ENCODE assay signal across 11 cellular contexts in the genomic region with DNA sequence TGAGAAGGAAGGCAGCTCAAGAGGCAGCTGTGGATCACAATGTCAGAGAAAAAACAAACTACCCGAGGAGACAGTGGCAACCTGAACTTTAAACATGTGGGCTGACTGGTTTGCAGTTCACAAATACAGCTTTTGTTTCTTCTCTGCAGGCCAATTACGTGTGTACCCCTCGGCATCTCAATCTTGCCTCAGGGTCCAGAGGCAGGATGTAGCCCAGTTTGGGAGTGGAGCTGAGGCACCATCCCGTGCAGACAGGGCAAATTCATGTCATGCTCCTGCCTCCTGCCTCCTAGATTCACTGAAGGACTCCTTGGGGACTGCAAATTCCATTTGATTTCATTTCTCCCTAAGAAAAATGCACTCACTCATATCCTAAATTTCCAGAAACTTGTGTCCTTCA.
DNase-seq lines count a peak whose midpoint lies in the region; ATAC-seq and TF ChIP-seq lines count a peak whose summit lies in the region.
"Had no signal": no experiment of that assay in that cellular context is flagged by ENCODE, and none has a peak within 500 bp of the region (broad histone marks: within the 10 kb centered on the region; RNA-seq: fewer than 3 reads in every experiment).

No MANE protein-coding gene starts in this region.

- H3K4me1 ChIP-seq in HEK293 (ENCODE audit: control insufficient read depth, insufficient read depth, low read length) (no peaks in the 10 kb centered on the region; the same call in 1 of the 2 replicates), adipocyte (ENCODE audit: control insufficient read depth, insufficient read depth, low read length) (peaks cover 30% of the 10 kb centered on the region)

- H3K9me3 ChIP-seq in HEK293 (ENCODE audit: control insufficient read depth, insufficient read depth, low read depth, low read length) (no peaks in the 10 kb centered on the region), adipocyte (ENCODE audit: control insufficient read depth, low read length) (no peaks in the 10 kb centered on the region)

- H3K27me3 ChIP-seq in adipocyte (replicated peaks; ENCODE audit: control insufficient read depth, insufficient read depth, low read length), result no peaks in the 10 kb centered on the region

- H3K9ac ChIP-seq in adipocyte (ENCODE audit: low read length), result peak overlapping the region; percentile 60

- CTCF ChIA-PET in HEK293 (lab: Yijun Ruan, JAX), result interaction anchor here (0.6 to 0.9 kb wide), 2 partner anchors 529 to 1667 kb away, joined by 3 read pairs; no protein-coding TSS in a partner anchor

- DNase-seq in adipocyte (ENCODE audit: low read depth), result peak; percentile 86
- peak; percentile 99 for DNase-seq in islet precursor cell
- no peak for DNase-seq in activated T-cell treated with anti-CD3 and anti-CD28 coated beads, Interleukin-2, amount 50 U/mL, for 1 hour
- no peak for DNase-seq in COR-L47 (lab: John Stamatoyannopoulos, UW)
- DNase-seq in NCI-H345 (lab: John Stamatoyannopoulos, UW), result no peak
- DNase-seq: activated CD4-positive, CD25-positive, alpha-beta regulatory T cell treated with anti-CD3 and anti-CD28 coated beads, Interleukin-2, amount 50 U/mL, for 72 hours; activated naive CD4-positive, alpha-beta T cell treated with Interleukin-2 at 50 U/mL for 16 hours; NCI-H1092; small intestine had no signal

- ATAC-seq in HG02840 (IDR thresholded peaks at IDR 0.05; ENCODE audit: low FRiP score, unreplicated experiment), result no peak

- no peak for TF ChIP-seq CTCF in HEK293 (tag by site-specific recombination; IDR thresholded peaks at IDR 0.05)

- POLR2A ChIA-PET in HEK293 (lab: Yijun Ruan, JAX), result no interaction called here

- H3K27ac ChIP-seq in HEK293 (ENCODE audit: extremely low read depth, low read depth, low read length), result no peak overlapping the region

- H3K36me3 ChIP-seq in HEK293 (ENCODE audit: control insufficient read depth in 2 of 2, insufficient read depth in 1 of 2, low read length in 2 of 2) (no peaks in the 10 kb centered on the region), adipocyte (ENCODE audit: control insufficient read depth, insufficient read depth, low read length, severe bottlenecking) (no peaks in the 10 kb centered on the region)

- H3K4me3 ChIP-seq in HEK293 (ENCODE audit: low read depth, low read length) (no peak overlapping the region), adipocyte (ENCODE audit: low read length) (no peak overlapping the region)

TF ChIP-seq in HEK293, 187 proteins besides CTCF, POLR2A, EP300 and RAD21:
- TF ChIP-seq, protein P1, sequence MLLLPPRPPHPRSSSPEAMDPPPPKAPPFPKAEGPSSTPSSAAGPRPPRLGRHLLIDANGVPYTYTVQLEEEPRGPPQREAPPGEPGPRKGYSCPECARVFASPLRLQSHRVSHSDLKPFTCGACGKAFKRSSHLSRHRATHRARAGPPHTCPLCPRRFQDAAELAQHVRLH (tag by site-specific recombination; IDR thresholded peaks at IDR 0.05), result no peak
- TF ChIP-seq ZNF174 (tag by site-specific recombination; IDR thresholded peaks at IDR 0.05) (no peak), ZNF335 (tag by site-specific recombination; conservative IDR thresholded peaks at IDR 0.05) (peak; percentile 31), ZNF211 (tag by site-specific recombination; IDR thresholded peaks at IDR 0.05; ENCODE audit: low read depth) (no peak)
- TF ChIP-seq, protein P2, sequence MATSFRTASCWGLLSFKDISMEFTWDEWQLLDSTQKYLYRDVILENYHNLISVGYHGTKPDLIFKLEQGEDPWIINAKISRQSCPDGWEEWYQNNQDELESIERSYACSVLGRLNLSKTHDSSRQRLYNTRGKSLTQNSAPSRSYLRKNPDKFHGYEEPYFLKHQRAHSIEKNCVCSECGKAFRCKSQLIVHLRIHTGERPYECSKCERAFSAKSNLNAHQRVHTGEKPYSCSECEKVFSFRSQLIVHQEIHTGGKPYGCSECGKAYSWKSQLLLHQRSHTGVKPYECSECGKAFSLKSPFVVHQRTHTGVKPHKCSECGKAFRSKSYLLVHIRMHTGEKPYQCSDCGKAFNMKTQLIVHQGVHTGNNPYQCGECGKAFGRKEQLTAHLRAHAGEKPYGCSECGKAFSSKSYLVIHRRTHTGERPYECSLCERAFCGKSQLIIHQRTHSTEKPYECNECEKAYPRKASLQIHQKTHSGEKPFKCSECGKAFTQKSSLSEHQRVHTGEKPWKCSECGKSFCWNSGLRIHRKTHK (tag by site-specific recombination; IDR thresholded peaks at IDR 0.05), result no peak
- TF ChIP-seq, protein P3, sequence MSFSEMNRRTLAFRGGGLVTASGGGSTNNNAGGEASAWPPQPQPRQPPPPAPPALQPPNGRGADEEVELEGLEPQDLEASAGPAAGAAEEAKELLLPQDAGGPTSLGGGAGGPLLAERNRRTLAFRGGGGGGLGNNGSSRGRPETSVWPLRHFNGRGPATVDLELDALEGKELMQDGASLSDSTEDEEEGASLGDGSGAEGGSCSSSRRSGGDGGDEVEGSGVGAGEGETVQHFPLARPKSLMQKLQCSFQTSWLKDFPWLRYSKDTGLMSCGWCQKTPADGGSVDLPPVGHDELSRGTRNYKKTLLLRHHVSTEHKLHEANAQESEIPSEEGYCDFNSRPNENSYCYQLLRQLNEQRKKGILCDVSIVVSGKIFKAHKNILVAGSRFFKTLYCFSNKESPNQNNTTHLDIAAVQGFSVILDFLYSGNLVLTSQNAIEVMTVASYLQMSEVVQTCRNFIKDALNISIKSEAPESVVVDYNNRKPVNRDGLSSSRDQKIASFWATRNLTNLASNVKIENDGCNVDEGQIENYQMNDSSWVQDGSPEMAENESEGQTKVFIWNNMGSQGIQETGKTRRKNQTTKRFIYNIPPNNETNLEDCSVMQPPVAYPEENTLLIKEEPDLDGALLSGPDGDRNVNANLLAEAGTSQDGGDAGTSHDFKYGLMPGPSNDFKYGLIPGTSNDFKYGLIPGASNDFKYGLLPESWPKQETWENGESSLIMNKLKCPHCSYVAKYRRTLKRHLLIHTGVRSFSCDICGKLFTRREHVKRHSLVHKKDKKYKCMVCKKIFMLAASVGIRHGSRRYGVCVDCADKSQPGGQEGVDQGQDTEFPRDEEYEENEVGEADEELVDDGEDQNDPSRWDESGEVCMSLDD (tag by site-specific recombination; IDR thresholded peaks at IDR 0.05), result no peak

Comparison
In these comparisons a context has a peak if more than half of its experiments do, and no peak if none do; other contexts are left out.
1. DNase-seq: peak in adipocyte (single experiment) and islet precursor cell (single experiment); none in activated T-cell treated with anti-CD3 and anti-CD28 coated beads, Interleukin-2, amount 50 U/mL, for 1 hour (single experiment), COR-L47 (single experiment) and NCI-H345 (single experiment).